8 cellular contexts compared by ENCODE assay signal in genomic region chr5:95858661-95859326, GRCh38. TPM values are rescaled to one million over a fixed set of nuclear protein-coding genes. Genes with fewer than 3 reads are reported as not detected.
DNase-seq lines count a peak whose midpoint lies in the region; TF ChIP-seq lines count a peak whose summit lies in the region.

No MANE protein-coding gene starts in this region.

- H3K27me3 Mint-ChIP-seq in neural crest cell (ENCODE audit: low read depth): no peaks in the 10 kb centered on the region
- H3K27me3 Mint-ChIP-seq in stimulated activated naive CD8-positive, alpha-beta T cell treated with anti-CD3 and anti-CD28 coated beads, Interleukin-15, Interleukin-2, amounts not matched to agents 100 ng/mL and 50 ng/mL, for 24 hours: no peaks in the 10 kb centered on the region

- TF ChIP-seq CTCF in fibroblast of the aortic adventitia (IDR thresholded peaks at IDR 0.05; ENCODE audit: insufficient read depth, low read length) (peak; percentile 96), neural crest cell (conservative IDR thresholded peaks at IDR 0.05) (peak; percentile 99)

- H3K4me1 Mint-ChIP-seq in neural crest cell: peaks cover 73% of the 10 kb centered on the region
- H3K4me1 Mint-ChIP-seq in stimulated activated naive CD8-positive, alpha-beta T cell treated with anti-CD3 and anti-CD28 coated beads, Interleukin-15, Interleukin-2, amounts not matched to agents 100 ng/mL and 50 ng/mL, for 24 hours (ENCODE audit: low read depth): peaks cover 58% of the 10 kb centered on the region

- H3K4me3 ChIP-seq in fibroblast of the aortic adventitia (ENCODE audit: low read depth, low read length): peak overlapping the region; percentile 59

- peak; percentile 99 for DNase-seq in EH (ENCODE audit: low read depth)
- DNase-seq in H4 (ENCODE audit: low spot score): peak; percentile 98
- peak; percentile 100 for DNase-seq in LHCN-M2 (ENCODE audit: low read depth)
- peak; percentile 96 to 97 for DNase-seq in SHP77 (lab: John Stamatoyannopoulos, UW)
- peak; percentile 96 for DNase-seq in activated effector memory CD4-positive, alpha-beta T cell treated with anti-CD3 and anti-CD28 coated beads, Interleukin-2, amount 50 U/mL, for 16 hours
- peak; percentile 98 for DNase-seq in fibroblast of the aortic adventitia (ENCODE audit: low read depth)
- DNase-seq in neural crest cell (ENCODE audit: low read depth, low spot score): peak; percentile 94

- no peaks in the 10 kb centered on the region for H3K9me3 Mint-ChIP-seq in neural crest cell
- no peaks in the 10 kb centered on the region for H3K9me3 Mint-ChIP-seq in stimulated activated naive CD8-positive, alpha-beta T cell treated with anti-CD3 and anti-CD28 coated beads, Interleukin-15, Interleukin-2, amounts not matched to agents 100 ng/mL and 50 ng/mL, for 24 hours

- H3K4me3 Mint-ChIP-seq in neural crest cell: peak overlapping the region; percentile 47
- peak overlapping the region; percentile 47 for H3K4me3 Mint-ChIP-seq in stimulated activated naive CD8-positive, alpha-beta T cell treated with anti-CD3 and anti-CD28 coated beads, Interleukin-15, Interleukin-2, amounts not matched to agents 100 ng/mL and 50 ng/mL, for 24 hours

- no peaks in the 10 kb centered on the region for H3K36me3 Mint-ChIP-seq in neural crest cell (ENCODE audit: low read depth)
- H3K36me3 Mint-ChIP-seq in stimulated activated naive CD8-positive, alpha-beta T cell treated with anti-CD3 and anti-CD28 coated beads, Interleukin-15, Interleukin-2, amounts not matched to agents 100 ng/mL and 50 ng/mL, for 24 hours (ENCODE audit: low read depth): no peaks in the 10 kb centered on the region

- peak overlapping the region; percentile 89 for H3K27ac Mint-ChIP-seq in neural crest cell (ENCODE audit: unreplicated experiment)
- peak overlapping the region; percentile 86 for H3K27ac Mint-ChIP-seq in stimulated activated naive CD8-positive, alpha-beta T cell treated with anti-CD3 and anti-CD28 coated beads, Interleukin-15, Interleukin-2, amounts not matched to agents 100 ng/mL and 50 ng/mL, for 24 hours

RNA-seq across cellular contexts. Expression of gene GLRX, which starts 36.3 kb away (rescaled TPM):
- total RNA-seq in H4 (2014; rRNA removed; shearing (Covaris generic)): 27.0 and 62.0 TPM in 2 replicates
- total RNA-seq in LHCN-M2 (2014; rRNA removed) (108 and 119 TPM in 2 replicates), fibroblast of the aortic adventitia (ENCODE audit: low replicate concordance) (13.3 and 31.6 TPM in 2 replicates), neural crest cell (10.3 and 10.4 TPM in 2 replicates)
- 180 TPM for polyA plus RNA-seq in LHCN-M2 (2012)

Comparison
In these comparisons a context has a peak if more than half of its experiments do, and no peak if none do; other contexts are left out.
1. Peak in every context shown above with its lines: DNase-seq and H3K4me3 ChIP-seq.